Comparison of ENCODE assay signal across 9 cellular contexts in genomic region chr10:103676058-103676785, GRCh38.
A peak's percentile ranks its signal among the peaks of the same experiment; 100 is the strongest.
DNase-seq lines count a peak whose midpoint lies in the region; ATAC-seq, FAIRE-seq and TF ChIP-seq lines count a peak whose summit lies in the region.
"Had no signal": no experiment of that assay in that cellular context is flagged by ENCODE, and none has a peak within 500 bp of the region (broad histone marks: within the 10 kb centered on the region; RNA-seq: fewer than 3 reads in every experiment).

No MANE protein-coding gene starts in this region.

- peaks cover 6% of the 10 kb centered on the region for H4K20me1 ChIP-seq in keratinocyte (ENCODE audit: control insufficient read depth, extremely low read depth, insufficient read depth, low read length)

- H3K27ac ChIP-seq in body of pancreas (peak overlapping the region; percentile 5 to 40 (median 10)), keratinocyte (ENCODE audit: control insufficient read depth, insufficient read depth, low read length) (peak overlapping the region; percentile 75)

- DNase-seq in GM03348 (ENCODE audit: low spot score): peak; percentile 80
- peak in 3 of 4 donors; percentile 24 to 42 (median 39) for DNase-seq in body of pancreas
- peak; percentile 64 for DNase-seq in keratinocyte (ENCODE audit: low read depth, low spot score)
- no peak for DNase-seq in cerebellar cortex (ENCODE audit: low spot score)
- no peak for DNase-seq in globus pallidus (ENCODE audit: low spot score)
- DNase-seq: NCI-H2107 had no signal

- intact Hi-C loops in body of pancreas (cut with DNase I): no loop called here

- WGBS in body of pancreas, 2 donors: 55 to 77% methylated on average over 4 to 7 of the region's 7 CpGs

- peak overlapping the region; percentile 61 for H3K9ac ChIP-seq in keratinocyte (ENCODE audit: control insufficient read depth, extremely low read depth, insufficient read depth, low read length)

- TF ChIP-seq CTCF in body of pancreas (IDR thresholded peaks at IDR 0.05) (no peak), keratinocyte (optimal IDR thresholded peaks at IDR 0.05 in 1 of 3, IDR thresholded peaks at IDR 0.05 in 1 of 3, conservative IDR thresholded peaks at IDR 0.05 in 1 of 3; ENCODE audit: extremely low read depth in 1 of 3, insufficient read depth in 2 of 3, low read length in 3 of 3) (no peak)

- peak; percentile 29 for FAIRE-seq in keratinocyte (lab: Jason Lieb, UNC)

- no peaks in the 10 kb centered on the region for H3K36me3 Mint-ChIP-seq in stimulated activated memory B cell treated with anti-CD40 and anti-IgM and Interleukin-4, amounts not matched to agents 10 μg/mL and 1 μg/mL and 100 μg/mL, for 72 hours

- H3K4me3 ChIP-seq in body of pancreas: no peak overlapping the region
- H3K4me3 ChIP-seq in keratinocyte (ENCODE audit: control insufficient read depth in 2 of 3, extremely low read depth in 1 of 3, insufficient read depth in 2 of 3, low read depth in 1 of 3, low read length in 3 of 3): peak overlapping the region in 1 of 3 experiments; percentile 39

- H3K9me1 ChIP-seq in keratinocyte (ENCODE audit: control insufficient read depth, extremely low read depth, insufficient read depth, low read length): peaks cover 12% of the 10 kb centered on the region

- no peak overlapping the region for H2AFZ ChIP-seq in keratinocyte (ENCODE audit: control insufficient read depth, low read length)

- no peaks in the 10 kb centered on the region for H3K36me3 ChIP-seq in body of pancreas (replicated peaks in 1 of 2; ENCODE audit: insufficient read depth in 1 of 2, low read depth in 2 of 2)
- peaks cover 31 to 46% of the 10 kb centered on the region in 2 experiments for H3K36me3 ChIP-seq in keratinocyte (ENCODE audit: control insufficient read depth in 2 of 2, extremely low read depth in 1 of 2, insufficient read depth in 2 of 2, low read length in 2 of 2)

- peaks cover 32% of the 10 kb centered on the region for H3K4me1 Mint-ChIP-seq in stimulated activated memory B cell treated with anti-CD40 and anti-IgM and Interleukin-4, amounts not matched to agents 10 μg/mL and 1 μg/mL and 100 μg/mL, for 72 hours

- no peaks in the 10 kb centered on the region for H3K9me3 Mint-ChIP-seq in stimulated activated memory B cell treated with anti-CD40 and anti-IgM and Interleukin-4, amounts not matched to agents 10 μg/mL and 1 μg/mL and 100 μg/mL, for 72 hours

- no peaks in the 10 kb centered on the region for H3K27me3 Mint-ChIP-seq in stimulated activated memory B cell treated with anti-CD40 and anti-IgM and Interleukin-4, amounts not matched to agents 10 μg/mL and 1 μg/mL and 100 μg/mL, for 72 hours

- H3K4me3 Mint-ChIP-seq in stimulated activated memory B cell treated with anti-CD40 and anti-IgM and Interleukin-4, amounts not matched to agents 10 μg/mL and 1 μg/mL and 100 μg/mL, for 72 hours: no peak overlapping the region

- H3K27me3 ChIP-seq in body of pancreas: no peaks in the 10 kb centered on the region
- no peaks in the 10 kb centered on the region for H3K27me3 ChIP-seq in keratinocyte (ENCODE audit: control insufficient read depth, extremely low read depth, insufficient read depth, low read length)

- dilution Hi-C loops in keratinocyte (cut with MboI; ENCODE audit: extremely low pct_ligation_motif_present, low sequenced_read_pairs): no loop called here

- no peak for TF ChIP-seq POLR2A in body of pancreas (IDR thresholded peaks at IDR 0.05)

- H3K9me3 ChIP-seq in body of pancreas (no peaks in the 10 kb centered on the region), keratinocyte (ENCODE audit: control insufficient read depth, low read depth, low read length) (no peaks in the 10 kb centered on the region)

- H3K79me2 ChIP-seq in keratinocyte (ENCODE audit: control insufficient read depth, insufficient read depth, low read length): peaks cover 53% of the 10 kb centered on the region

- peak overlapping the region; percentile 97 for H3K27ac Mint-ChIP-seq in stimulated activated memory B cell treated with anti-CD40 and anti-IgM and Interleukin-4, amounts not matched to agents 10 μg/mL and 1 μg/mL and 100 μg/mL, for 72 hours

- peak overlapping the region; percentile 63 for H3K4me2 ChIP-seq in keratinocyte (ENCODE audit: control insufficient read depth, extremely low read depth, insufficient read depth, low read depth, low read length)

- H3K4me1 ChIP-seq in body of pancreas (no peaks in the 10 kb centered on the region), keratinocyte (ENCODE audit: control insufficient read depth, extremely low read depth, insufficient read depth, low read length) (peaks cover 36% of the 10 kb centered on the region)

- peak; percentile 25 for ATAC-seq in body of pancreas
- no peak for ATAC-seq in stimulated activated memory B cell treated with anti-CD40 and anti-IgM and Interleukin-4, amounts not matched to agents 10 μg/mL and 1 μg/mL and 100 μg/mL, for 72 hours
- ATAC-seq in HG02588 (IDR thresholded peaks at IDR 0.05; ENCODE audit: unreplicated experiment): no peak
- no peak for ATAC-seq in HG03342 (IDR thresholded peaks at IDR 0.05; ENCODE audit: unreplicated experiment)

Comparison
In these comparisons a context has a peak if more than half of its experiments do, and no peak if none do; other contexts are left out.
1. DNase-seq: peak in GM03348 (single experiment), body of pancreas (3 of 4) and keratinocyte (single experiment); none in cerebellar cortex (single experiment) and globus pallidus (single experiment).